ENCODE assay signal across 22 cellular contexts in the genomic region with DNA sequence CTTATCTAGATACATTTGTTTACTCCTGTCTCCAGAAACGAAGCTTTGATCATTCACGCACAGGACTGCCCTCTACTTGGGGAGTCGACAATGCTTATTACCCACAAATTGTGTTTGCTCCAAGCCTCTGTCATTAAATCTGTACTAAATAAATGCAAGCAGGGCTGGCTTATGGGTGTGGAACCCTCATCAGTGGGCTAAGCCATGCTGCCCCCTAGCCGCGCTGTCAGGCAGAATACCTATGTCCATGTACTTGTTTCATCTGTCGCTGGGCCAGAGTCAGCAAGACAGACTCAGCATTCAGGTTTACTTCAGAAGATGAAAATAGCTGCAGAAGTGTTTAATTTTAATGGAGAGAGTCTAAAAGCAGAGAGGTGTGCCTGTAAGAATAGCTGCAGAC.
DNase-seq lines count a peak whose midpoint lies in the region; ATAC-seq and TF ChIP-seq lines count a peak whose summit lies in the region.
"Had no signal": no experiment of that assay in that cellular context is flagged by ENCODE, and none has a peak within 500 bp of the region (broad histone marks: within the 10 kb centered on the region; RNA-seq: fewer than 3 reads in every experiment).

No MANE protein-coding gene starts in this region.

- H3K4me1 ChIP-seq in A673 (ENCODE audit: insufficient read depth, low read length, poor library complexity, severe bottlenecking) (no peaks in the 10 kb centered on the region), GM23338 (ENCODE audit: insufficient read depth) (no peaks in the 10 kb centered on the region), endodermal cell (ENCODE audit: control insufficient read depth, insufficient read depth, low read length) (peaks cover 3% of the 10 kb centered on the region), foreskin keratinocyte (no peaks in the 10 kb centered on the region)
- H3K4me1 ChIP-seq: A549 had no signal

- DNase-seq in A673 (ENCODE audit: low spot score): peak; percentile 1
- DNase-seq in GM23338 (ENCODE audit: low spot score): peak; percentile 8
- peak; percentile 3 for DNase-seq in NB4 (ENCODE audit: low read depth)
- DNase-seq in endodermal cell: peak; percentile 50
- no peak for DNase-seq in stimulated activated CD4-positive, alpha-beta T cell treated with anti-CD3 and anti-CD28 coated beads, Interleukin-2, amount 100 ng/mL, for 24 hours
- no peak for DNase-seq in foreskin keratinocyte
- DNase-seq: Calu3, NCI-H1092 treated with DMSO at 0.1 percent for 48 hours, NCI-H1436, NCI-H187, NCI-H2171 treated with DMSO at 0.1 percent for 48 hours, NCI-H345, SIG-M5, SK-N-SH, T-helper 17 cell had no signal

- no peaks in the 10 kb centered on the region for H3K79me2 ChIP-seq in GM23338 (replicated peaks; ENCODE audit: insufficient read depth)

- intact Hi-C loops in A673 (cut with micrococcal nuclease; ENCODE audit: unreplicated experiment): no loop called here

- TF ChIP-seq POLR2A in NB4 (IDR thresholded peaks at IDR 0.05; ENCODE audit: extremely low read depth, insufficient read length): no peak

- H3K27ac Mint-ChIP-seq in GM23338: no peak overlapping the region
- H3K27ac Mint-ChIP-seq in endodermal cell: no peak overlapping the region
- H3K27ac Mint-ChIP-seq: B cell, CD14-positive monocyte, IgD-negative memory B cell, T-helper 17 cell had no signal

- H3K27me3 Mint-ChIP-seq in GM23338 (ENCODE audit: insufficient read depth, low read depth, poor library complexity) (no peaks in the 10 kb centered on the region), endodermal cell (ENCODE audit: insufficient read depth) (no peaks in the 10 kb centered on the region)
- H3K27me3 Mint-ChIP-seq: B cell, IgD-negative memory B cell, T-helper 17 cell had no signal

- no peaks in the 10 kb centered on the region for H3K4me1 Mint-ChIP-seq in GM23338
- H3K4me1 Mint-ChIP-seq in endodermal cell: peaks cover 7% of the 10 kb centered on the region
- H3K4me1 Mint-ChIP-seq: B cell, CD14-positive monocyte, IgD-negative memory B cell, T-helper 17 cell had no signal

- no peaks in the 10 kb centered on the region for H3K36me3 ChIP-seq in A673 (ENCODE audit: insufficient read depth, low read length, poor library complexity, severe bottlenecking)
- no peaks in the 10 kb centered on the region; the same call in 1 of the 2 replicates for H3K36me3 ChIP-seq in GM23338 (ENCODE audit: insufficient read depth)
- no peaks in the 10 kb centered on the region for H3K36me3 ChIP-seq in endodermal cell (ENCODE audit: control insufficient read depth, insufficient read depth, low read length)

- no peak overlapping the region for H3K9ac ChIP-seq in endodermal cell (ENCODE audit: extremely low read depth, low read length, poor library complexity, severe bottlenecking)
- H3K9ac ChIP-seq: SK-N-SH had no signal

- H3K9me3 ChIP-seq in A673 (ENCODE audit: low read depth, low read length, poor library complexity, severe bottlenecking): no peaks in the 10 kb centered on the region
- H3K9me3 ChIP-seq in endodermal cell (ENCODE audit: control insufficient read depth, low read length): peaks cover 15% of the 10 kb centered on the region
- H3K9me3 ChIP-seq: A549, SK-N-SH had no signal

- no peaks in the 10 kb centered on the region for H4K20me1 ChIP-seq in GM23338 (replicated peaks; ENCODE audit: insufficient read depth)

- WGBS in endodermal cell (ENCODE audit: insufficient coverage in 1 of 2, insufficient read length in 1 of 2), 2 experiments: 93 to 100% methylated on average over 3 to 6 of the region's 6 CpGs

- H3K4me2 ChIP-seq in GM23338: no peak overlapping the region
- H3K4me2 ChIP-seq: A549, SK-N-SH had no signal

- H3K27me3 ChIP-seq in A673 (replicated peaks; ENCODE audit: insufficient read depth, low read depth, low read length, poor library complexity) (no peaks in the 10 kb centered on the region), GM23338 (ENCODE audit: insufficient read depth) (no peaks in the 10 kb centered on the region), endodermal cell (ENCODE audit: control insufficient read depth, insufficient read depth, low read length, poor library complexity, severe bottlenecking) (no peaks in the 10 kb centered on the region), foreskin keratinocyte (no peaks in the 10 kb centered on the region)

- no peaks in the 10 kb centered on the region for H3F3A ChIP-seq in GM23338 (replicated peaks; ENCODE audit: low read depth)

- H2AFZ ChIP-seq in GM23338: no peak overlapping the region

- no TSS peak for BruUV-seq in A673 (replicated peaks; lab: Mats Ljungman, UMichigan)

- H3K27ac ChIP-seq in A673 (ENCODE audit: low read depth, low read length, poor library complexity, severe bottlenecking) (no peak overlapping the region), GM23338 (ENCODE audit: low read depth) (no peak overlapping the region), endodermal cell (ENCODE audit: low read depth, low read length) (no peak overlapping the region), foreskin keratinocyte (no peak overlapping the region)
- H3K27ac ChIP-seq: A549, RWPE1 had no signal

- TF ChIP-seq CTCF in A673 (conservative IDR thresholded peaks at IDR 0.05; ENCODE audit: low read depth, low read length): no peak
- peak in 1 of 2 experiments; percentile 44; a peak in 2 of 4 replicates for TF ChIP-seq CTCF in GM23338 (conservative IDR thresholded peaks at IDR 0.05; ENCODE audit: low read depth in 2 of 2)
- no peak for TF ChIP-seq CTCF in NB4 (IDR thresholded peaks at IDR 0.05; ENCODE audit: low read depth, low read length)
- TF ChIP-seq CTCF in endodermal cell (conservative IDR thresholded peaks at IDR 0.05): no peak
- no peak for TF ChIP-seq CTCF in foreskin keratinocyte (conservative IDR thresholded peaks at IDR 0.05)

- H3K9me3 Mint-ChIP-seq in GM23338 (peaks cover 20% of the 10 kb centered on the region), endodermal cell (peaks cover 17% of the 10 kb centered on the region)

- H3K36me3 Mint-ChIP-seq in GM23338 (ENCODE audit: low read depth): peaks cover 14% of the 10 kb centered on the region; the same call in 1 of the 3 replicates
- H3K36me3 Mint-ChIP-seq in endodermal cell (ENCODE audit: low read depth): no peaks in the 10 kb centered on the region
- H3K36me3 Mint-ChIP-seq: CD14-positive monocyte, IgD-negative memory B cell had no signal

- CTCF ChIA-PET in A673 (lab: Charles Lee): no interaction called here

- POLR2A ChIA-PET in A673 (lab: Charles Lee; ENCODE audit: low non-redundant PET): no interaction called here

- ATAC-seq in GM23338: no peak
- ATAC-seq in HG03521 (IDR thresholded peaks at IDR 0.05; ENCODE audit: unreplicated experiment): no peak
- ATAC-seq in foreskin keratinocyte: no peak
- no peak for ATAC-seq in GM18858 (IDR thresholded peaks at IDR 0.05; ENCODE audit: unreplicated experiment)
- ATAC-seq: A549, T-helper 17 cell had no signal

- H3K4me3 Mint-ChIP-seq in GM23338 (no peak overlapping the region), endodermal cell (no peak overlapping the region)
- H3K4me3 Mint-ChIP-seq: B cell, CD14-positive monocyte, IgD-negative memory B cell, T-helper 17 cell had no signal

- no peak overlapping the region for H3K4me3 ChIP-seq in A673 (ENCODE audit: low read depth, low read length, poor library complexity, severe bottlenecking)
- no peak overlapping the region for H3K4me3 ChIP-seq in GM23338
- no peak overlapping the region for H3K4me3 ChIP-seq in NB4 (ENCODE audit: low read depth, low read length)
- no peak overlapping the region for H3K4me3 ChIP-seq in endodermal cell (ENCODE audit: low read length)
- H3K4me3 ChIP-seq: A549 had no signal

- H3K9me2 ChIP-seq in GM23338 (ENCODE audit: insufficient read depth): no peaks in the 10 kb centered on the region
- H3K9me2 ChIP-seq: SK-N-SH had no signal

TF ChIP-seq in GM23338, 12 proteins besides CTCF, POLR2A, EP300 and RAD21 (continues in another document):
- no peak for TF ChIP-seq EZH2phosphoT487 (IDR thresholded peaks at IDR 0.05; ENCODE audit: unreplicated experiment)
- TF ChIP-seq NANOG (IDR thresholded peaks at IDR 0.05; ENCODE audit: borderline replicate concordance): no peak
- no peak for TF ChIP-seq JUNB (IDR thresholded peaks at IDR 0.05; ENCODE audit: unreplicated experiment)
- TF ChIP-seq ZNF114 (CRISPR knock-in tag; IDR thresholded peaks at IDR 0.05): no peak

Comparison
In these comparisons a context has a peak if more than half of its experiments do, and no peak if none do; other contexts are left out.
1. DNase-seq: peak in A673 (single experiment), GM23338 (single experiment), NB4 (single experiment) and endodermal cell (single experiment); none in stimulated activated CD4-positive, alpha-beta T cell treated with anti-CD3 and anti-CD28 coated beads, Interleukin-2, amount 100 ng/mL, for 24 hours (0 of 2) and foreskin keratinocyte (0 of 2).